In genomic region chr1:55887103-55887712, GRCh38 we compare ENCODE assay signal across 21 cellular contexts.
A peak's percentile ranks its signal among the peaks of the same experiment; 100 is the strongest.
DNase-seq lines count a peak whose midpoint lies in the region; ATAC-seq and TF ChIP-seq lines count a peak whose summit lies in the region.
"Had no signal": no experiment of that assay in that cellular context is flagged by ENCODE, and none has a peak within 500 bp of the region (broad histone marks: within the 10 kb centered on the region; RNA-seq: fewer than 3 reads in every experiment).

No MANE protein-coding gene starts in this region.

- DNase-seq in NCI-H82 (lab: John Stamatoyannopoulos, UW) (peak; percentile 9), NCI-H82 treated with DMSO at 0.1 percent for 48 hours (lab: John Stamatoyannopoulos, UW; ENCODE audit: unreplicated experiment) (no peak), M059J (ENCODE audit: low read depth) (peak; percentile 20), Right ventricle myocardium inferior (ENCODE audit: missing footprints) (no peak), trophoblast cell (no peak)
- DNase-seq: BE2C, DMS79 treated with DMSO at 0.1 percent for 48 hours, GM23248, Kasumi-1, MG63, NCI-H1048, NCI-H2029 treated with DMSO at 0.1 percent for 48 hours, NCI-H446 treated with DMSO at 0.1 percent for 48 hours, NCI-H526 treated with DMSO at 0.1 percent for 48 hours had no signal

- no peak overlapping the region for H3K27ac ChIP-seq in trophoblast cell (ENCODE audit: low read depth, low read length)
- H3K27ac ChIP-seq: GM23248, SJSA1 had no signal

- intact Hi-C loops in Right ventricle myocardium inferior (cut with DNase I) = no loop called here

- peaks cover 6% of the 10 kb centered on the region for H3K36me3 Mint-ChIP-seq in brain
- peaks cover 3% of the 10 kb centered on the region for H3K36me3 Mint-ChIP-seq in nephron (ENCODE audit: low read depth)

- no peak overlapping the region for H3K9ac ChIP-seq in trophoblast cell (ENCODE audit: low read length)
- H3K9ac ChIP-seq: GM23248 had no signal

- H4K12ac ChIP-seq in trophoblast cell (ENCODE audit: low read depth, low read length) = no peak overlapping the region

- H4K8ac ChIP-seq in trophoblast cell (ENCODE audit: low read depth, low read length) = no peak overlapping the region

- H3K9me3 Mint-ChIP-seq in brain (peaks cover 5 to 16% (median 13%) of the 10 kb centered on the region in 5 experiments), nephron (peaks cover 12% of the 10 kb centered on the region)
- H3K9me3 Mint-ChIP-seq: T-helper 1 cell treated with Interleukin-12 subunit alpha and Interleukin-12 subunit beta and Interleukin-4 antibody, amounts not matched to agents 30 μg/mL and 1 μg/mL, for 36 hours had no signal

- no peaks in the 10 kb centered on the region for H3K36me3 ChIP-seq in trophoblast cell (ENCODE audit: control insufficient read depth in 1 of 2, insufficient read depth in 2 of 2, low read length in 2 of 2)
- H3K36me3 ChIP-seq: BE2C, HAP-1, MG63, SJSA1 had no signal

- H2BK120ac ChIP-seq in trophoblast cell (ENCODE audit: insufficient read depth, low read length, poor library complexity) = no peak overlapping the region

- no peak overlapping the region for H2AK5ac ChIP-seq in trophoblast cell (ENCODE audit: low read length)

- WGBS in trophoblast cell (ENCODE audit: extremely low coverage, insufficient coverage, insufficient read length) = no CpG with 5 or more reads among the region's 1 CpG

- H3K23ac ChIP-seq in trophoblast cell (ENCODE audit: low read length) = no peak overlapping the region

- H3K79me2 ChIP-seq in trophoblast cell (ENCODE audit: control insufficient read depth, insufficient read depth, low read length, poor library complexity) = no peaks in the 10 kb centered on the region

- peaks cover 12% of the 10 kb centered on the region for H3K79me1 ChIP-seq in trophoblast cell (ENCODE audit: low read length)

- H2BK12ac ChIP-seq in trophoblast cell (ENCODE audit: low read length) = no peak overlapping the region

- H3K14ac ChIP-seq in trophoblast cell (ENCODE audit: low read length) = no peak overlapping the region

- no peak overlapping the region for H2BK5ac ChIP-seq in trophoblast cell (ENCODE audit: low read depth, low read length, poor library complexity)

- H3K27me3 Mint-ChIP-seq in brain (no peaks in the 10 kb centered on the region), nephron (ENCODE audit: low read depth) (no peaks in the 10 kb centered on the region)

- no peaks in the 10 kb centered on the region for H3K27me3 ChIP-seq in trophoblast cell (ENCODE audit: insufficient read depth, low read length)
- H3K27me3 ChIP-seq: BE2C, MG63, SJSA1 had no signal

- no peak overlapping the region for H2AFZ ChIP-seq in trophoblast cell (ENCODE audit: insufficient read depth, low read length, poor library complexity)
- H2AFZ ChIP-seq: GM23248 had no signal

- H3K4me3 ChIP-seq in trophoblast cell (ENCODE audit: low read depth, low read length) = no peak overlapping the region
- H3K4me3 ChIP-seq: GM12878, GM23248, HAP-1, MG63, SJSA1 had no signal

- H3K27ac Mint-ChIP-seq in brain (peak overlapping the region in 3 of 5 experiments; percentile 83 to 89 (median 83)), nephron (peak overlapping the region; percentile 2 to 75 (median 42))
- H3K27ac Mint-ChIP-seq: T-helper 1 cell treated with Interleukin-12 subunit alpha and Interleukin-12 subunit beta and Interleukin-4 antibody, amounts not matched to agents 30 μg/mL and 1 μg/mL, for 36 hours had no signal

- no peaks in the 10 kb centered on the region for H3K9me3 ChIP-seq in trophoblast cell (ENCODE audit: insufficient read depth, low read depth, low read length)
- H3K9me3 ChIP-seq: BE2C, HAP-1, SJSA1 had no signal

- H3K4me3 Mint-ChIP-seq in brain (peak overlapping the region in 1 of 5 experiments; percentile 19), nephron (no peak overlapping the region)
- H3K4me3 Mint-ChIP-seq: T-helper 1 cell treated with Interleukin-12 subunit alpha and Interleukin-12 subunit beta and Interleukin-4 antibody, amounts not matched to agents 30 μg/mL and 1 μg/mL, for 36 hours had no signal

- no peak overlapping the region for H3K4me2 ChIP-seq in trophoblast cell (ENCODE audit: low read length)

- H3K4me1 Mint-ChIP-seq in brain = peaks cover 29% of the 10 kb centered on the region
- H3K4me1 Mint-ChIP-seq in nephron = peaks cover 17% of the 10 kb centered on the region

- peaks cover 5 to 8% of the 10 kb centered on the region in 2 experiments for H3K4me1 ChIP-seq in trophoblast cell (ENCODE audit: control insufficient read depth in 1 of 2, insufficient read depth in 2 of 2, low read length in 2 of 2)
- H3K4me1 ChIP-seq: BE2C, HAP-1, SJSA1 had no signal

- TF ChIP-seq CTCF in brain (conservative IDR thresholded peaks at IDR 0.05) (no peak), nephron (IDR thresholded peaks at IDR 0.05; ENCODE audit: unreplicated experiment in 3 of 3) (no peak)

- H4K91ac ChIP-seq in trophoblast cell (ENCODE audit: low read depth, low read length) = no peak overlapping the region

- H3K4ac ChIP-seq in trophoblast cell (ENCODE audit: low read depth, low read length) = no peak overlapping the region

- no peak overlapping the region for H3K18ac ChIP-seq in trophoblast cell (ENCODE audit: low read length)

- no peak for ATAC-seq in Right ventricle myocardium inferior
- ATAC-seq in HG03097 (IDR thresholded peaks at IDR 0.05; ENCODE audit: low FRiP score, unreplicated experiment) = no peak

Comparison
In these comparisons a context has a peak if more than half of its experiments do, and no peak if none do; other contexts are left out.
1. DNase-seq: peak in NCI-H82 (single experiment) and M059J (single experiment); none in NCI-H82 treated with DMSO at 0.1 percent for 48 hours (single experiment), Right ventricle myocardium inferior (single experiment) and trophoblast cell (0 of 2).